In genomic region chr5:98771389-98772109, GRCh38 we compare ENCODE assay signal across 8 cellular contexts. TPM values are rescaled to one million over a fixed set of nuclear protein-coding genes. Genes with fewer than 3 reads are reported as not detected.
DNase-seq lines count a peak whose midpoint lies in the region; ATAC-seq and TF ChIP-seq lines count a peak whose summit lies in the region.

No MANE protein-coding gene starts in this region.

- H3K9me3 Mint-ChIP-seq in activated T-cell treated with anti-CD3 and anti-CD28 coated beads, Interleukin-2, amount 50 U/mL, for 24 hours, result no peaks in the 10 kb centered on the region

- peaks cover 63% of the 10 kb centered on the region for H3K4me1 Mint-ChIP-seq in activated T-cell treated with anti-CD3 and anti-CD28 coated beads, Interleukin-2, amount 50 U/mL, for 24 hours (ENCODE audit: low read depth)

- H3K36me3 Mint-ChIP-seq in activated T-cell treated with anti-CD3 and anti-CD28 coated beads, Interleukin-2, amount 50 U/mL, for 24 hours (ENCODE audit: low read depth), result peaks cover 7% of the 10 kb centered on the region

- peak overlapping the region; percentile 82 for H3K4me3 Mint-ChIP-seq in activated T-cell treated with anti-CD3 and anti-CD28 coated beads, Interleukin-2, amount 50 U/mL, for 24 hours

- ATAC-seq in thoracic aorta (ENCODE audit: insufficient number of reproducible peaks, low FRiP score, low read depth) (peak; percentile 44), GM19328 (IDR thresholded peaks at IDR 0.05; ENCODE audit: unreplicated experiment) (no peak)

- H3K27me3 ChIP-seq in esophagus (ENCODE audit: control insufficient read depth in 1 of 2, insufficient read depth in 2 of 2, low read length in 2 of 2) (no peaks in the 10 kb centered on the region), muscle layer of duodenum (ENCODE audit: low read depth, low read length) (no peaks in the 10 kb centered on the region), thoracic aorta (replicated peaks; ENCODE audit: insufficient read depth) (no peaks in the 10 kb centered on the region)

- DNase-seq in G401 (ENCODE audit: low spot score), result peak; percentile 90
- peak; percentile 91 for DNase-seq in HT-29 (ENCODE audit: low spot score)
- peak; percentile 87 for DNase-seq in NCI-H82 (lab: John Stamatoyannopoulos, UW)
- DNase-seq in activated T-cell treated with anti-CD3 and anti-CD28 coated beads, Interleukin-2, amount 50 U/mL, for 24 hours, result no peak
- no peak for DNase-seq in thoracic aorta (ENCODE audit: low spot score)

- in situ Hi-C loops in G401 (cut with HindIII; ENCODE audit: low sequenced_read_pairs), result no loop called here

- 4% methylated on average over 18 of the region's 18 CpGs for WGBS in esophagus, 2 donors

- H3K36me3 ChIP-seq in esophagus (ENCODE audit: control insufficient read depth in 2 of 2, insufficient read depth in 2 of 2, low read length in 1 of 2) (no peaks in the 10 kb centered on the region), muscle layer of duodenum (ENCODE audit: control insufficient read depth in 1 of 2, insufficient read depth in 2 of 2, low read length in 2 of 2) (no peaks in the 10 kb centered on the region), thoracic aorta (no peaks in the 10 kb centered on the region)

- H3K9me3 ChIP-seq in esophagus (ENCODE audit: control insufficient read depth in 2 of 2, insufficient read depth in 1 of 2, low read depth in 1 of 2, low read length in 1 of 2), result peaks cover 0 to 3% of the 10 kb centered on the region in 2 donors
- H3K9me3 ChIP-seq in muscle layer of duodenum (ENCODE audit: control insufficient read depth in 1 of 2, low read length in 2 of 2), result no peaks in the 10 kb centered on the region
- H3K9me3 ChIP-seq in thoracic aorta, result no peaks in the 10 kb centered on the region

- H3K27ac ChIP-seq in esophagus (ENCODE audit: low read depth in 2 of 2, low read length in 1 of 2) (peak overlapping the region; percentile 10 to 67), muscle layer of duodenum (ENCODE audit: low read length) (peak overlapping the region; percentile 92), thoracic aorta (peak overlapping the region; percentile 46 to 65)

- peaks cover 58% of the 10 kb centered on the region for H3K27me3 Mint-ChIP-seq in activated T-cell treated with anti-CD3 and anti-CD28 coated beads, Interleukin-2, amount 50 U/mL, for 24 hours

- peak overlapping the region in 1 of 2 donors; percentile 74 for H3K4me3 ChIP-seq in esophagus (ENCODE audit: low read depth in 1 of 2, low read length in 2 of 2)
- H3K4me3 ChIP-seq in muscle layer of duodenum (ENCODE audit: low read depth in 1 of 2, low read length in 2 of 2), result peak overlapping the region; percentile 96 to 98
- H3K4me3 ChIP-seq in thoracic aorta, result peak overlapping the region; percentile 81

- H3K4me1 ChIP-seq in esophagus (ENCODE audit: control insufficient read depth in 2 of 2, insufficient read depth in 2 of 2, low read length in 1 of 2) (peaks cover 0 to 5% of the 10 kb centered on the region in 2 donors), muscle layer of duodenum (ENCODE audit: control insufficient read depth in 1 of 2, insufficient read depth in 2 of 2, low read length in 2 of 2) (peaks cover 4 to 33% of the 10 kb centered on the region in 2 donors), thoracic aorta (ENCODE audit: control insufficient read depth in 1 of 2, low read depth in 2 of 2) (peaks cover 16 to 36% of the 10 kb centered on the region in 2 donors)

- H3K27ac Mint-ChIP-seq in activated T-cell treated with anti-CD3 and anti-CD28 coated beads, Interleukin-2, amount 50 U/mL, for 24 hours, result no peak overlapping the region

- TF ChIP-seq CTCF in thoracic aorta (IDR thresholded peaks at IDR 0.05), result peak; percentile 87

RNA-seq across cellular contexts. Expression of gene RGMB, which starts 1.9 kb away (rescaled TPM):
- 0.49 and 1.2 TPM in 2 replicates for total RNA-seq in G401 (2014; rRNA removed; shearing (Covaris generic))
- total RNA-seq in HT-29 (2014; rRNA removed; shearing (Covaris generic)), result 14.3 and 16.8 TPM in 2 replicates
- 1 to 10 TPM; 2.6 to 7.9 TPM for polyA plus RNA-seq in esophagus
- total RNA-seq in thoracic aorta, result 10 to 100 TPM; 11.9 to 23.1 TPM

Comparison
In these comparisons a context has a peak if more than half of its experiments do, and no peak if none do; other contexts are left out.
1. DNase-seq: peak in G401 (single experiment), HT-29 (single experiment) and NCI-H82 (single experiment); none in activated T-cell treated with anti-CD3 and anti-CD28 coated beads, Interleukin-2, amount 50 U/mL, for 24 hours (single experiment) and thoracic aorta (single experiment).
2. H3K27ac ChIP-seq: peak in every context shown above with its lines; median percentile 92 in muscle layer of duodenum; 56 in thoracic aorta; 38 in esophagus.